8 cellular contexts compared by ENCODE assay signal in genomic region chr6:1388927-1389790, GRCh38. TPM values are rescaled to one million over a fixed set of nuclear protein-coding genes. Genes with fewer than 3 reads are reported as not detected.
DNase-seq lines count a peak whose midpoint lies in the region; FAIRE-seq and TF ChIP-seq lines count a peak whose summit lies in the region.

Gene FOXF2, plus strand, starts transcription at chr6:1389576. Its CDS starts 372 bp downstream, at chr6:1389948.

- TF ChIP-seq RAD21 in H1 (IDR thresholded peaks at IDR 0.05 in 1 of 2, conservative IDR thresholded peaks at IDR 0.05 in 1 of 2; ENCODE audit: low read depth in 2 of 2, low read length in 2 of 2), result no peak

- no peaks in the 10 kb centered on the region for H3K36me3 Mint-ChIP-seq in nephron progenitor cell (ENCODE audit: low read depth)

- no peak within 1 kb of the TSS for H2BK5ac ChIP-seq in H1 (ENCODE audit: low read depth, low read length)

- peaks cover 28% of the 10 kb centered on the region for H3K4me1 ChIP-seq in BLaER1
- peaks cover 0 to 40% (median 17%) of the 10 kb centered on the region in 4 experiments; a peak in 6 of 7 replicates for H3K4me1 ChIP-seq in H1 (replicated peaks in 1 of 4; ENCODE audit: control insufficient read depth in 3 of 4, insufficient read depth in 4 of 4, low read length in 3 of 4)

- POLR2A ChIA-PET in H1 (lab: Charles Lee; ENCODE audit: partially characterized antibody), result interaction anchor here (0.6 to 2.0 kb wide), 2 partner anchors 11 kb away, joined by 3 to 7 read pairs; no protein-coding TSS in a partner anchor

- H3K36me3 ChIP-seq in BLaER1 (no peaks in the 10 kb centered on the region), MG63 (no peaks in the 10 kb centered on the region), H1 (ENCODE audit: control insufficient read depth in 2 of 4, insufficient read depth in 4 of 4, low read length in 3 of 4) (peaks cover 0 to 13% (median 0%) of the 10 kb centered on the region in 4 experiments; a peak in 1 of 8 replicates)

- TF ChIP-seq POLR2A in H1 (IDR thresholded peaks at IDR 0.05; ENCODE audit: control extremely low read depth in 1 of 2, low read depth in 2 of 2, low read length in 2 of 2), result no peak

- H4K20me1 ChIP-seq in BLaER1 (peaks cover 97% of the 10 kb centered on the region), H1 (replicated peaks in 1 of 2; ENCODE audit: control insufficient read depth in 1 of 2, insufficient read depth in 2 of 2, low read length in 2 of 2) (peaks cover 12 to 32% of the 10 kb centered on the region in 2 experiments)

- H3K9me3 Mint-ChIP-seq in nephron progenitor cell, result no peaks in the 10 kb centered on the region

- no peaks in the 10 kb centered on the region for H3K79me1 ChIP-seq in H1 (ENCODE audit: low read depth, low read length)

- H3K27me3 ChIP-seq in BLaER1 (peaks cover 100% of the 10 kb centered on the region), MG63 (no peaks in the 10 kb centered on the region), H1 (replicated peaks in 1 of 4; ENCODE audit: control insufficient read depth in 3 of 4, extremely low read depth in 1 of 4, insufficient read depth in 3 of 4, low read length in 3 of 4) (peaks cover 93 to 100% (median 99%) of the 10 kb centered on the region in 4 experiments)

- H2BK12ac ChIP-seq in H1 (ENCODE audit: low read depth, low read length), result 0 out of 2 replicates have a peak within 1 kb of the TSS, but pooled peaks have one; percentile 27

- peak within 1 kb of the TSS; percentile 81 for H3K4me3 Mint-ChIP-seq in nephron progenitor cell

- H4K91ac ChIP-seq in H1 (replicated peaks; ENCODE audit: insufficient read length, low read length), result no peak within 1 kb of the TSS

- no peak within 1 kb of the TSS for H3K4ac ChIP-seq in H1 (replicated peaks; ENCODE audit: insufficient read length, low read depth, low read length)

- no peak within 1 kb of the TSS for H2BK120ac ChIP-seq in H1 (replicated peaks; ENCODE audit: low read depth, low read length)

- no peak within 1 kb of the TSS for H2AFZ ChIP-seq in H1 (ENCODE audit: low read length)

- H3K23me2 ChIP-seq in H1 (ENCODE audit: low read depth, low read length), result peaks cover 2% of the 10 kb centered on the region; the same call in 1 of the 2 replicates

- no peak within 1 kb of the TSS; the same call in 1 of the 2 replicates for H2AK5ac ChIP-seq in H1 (ENCODE audit: low read depth, low read length)

- H3K4me1 Mint-ChIP-seq in nephron progenitor cell, result peaks cover 53% of the 10 kb centered on the region

- CTCF ChIA-PET in H1 (lab: Charles Lee; ENCODE audit: partially characterized antibody), result interaction anchor here (1.2 to 1.9 kb wide), 4 partner anchors 8 to 34 kb away, joined by 3 to 12 read pairs (median 5); no protein-coding TSS in a partner anchor

- H3K9ac ChIP-seq in BLaER1 (no peak within 1 kb of the TSS), H1 (replicated peaks in 1 of 4; ENCODE audit: extremely low read depth in 1 of 4, low read depth in 3 of 4, low read length in 3 of 4) (peak within 1 kb of the TSS in 1 of 4 experiments; percentile 8; a peak in 1 of 7 replicates)

- WGBS in H1 (ENCODE audit: extremely low coverage in 1 of 2, insufficient coverage in 1 of 2, insufficient read length in 1 of 2, insufficient replicate concordance in 2 of 2, low coverage in 1 of 2, low lambda C conversion rate in 2 of 2, missing lambda C conversion rate in 1 of 2), 2 experiments, result 1% methylated on average over 12 of the region's 84 CpGs; no CpG with 5 or more reads in 1 of the 2 experiments

- H3K4me3 ChIP-seq in BLaER1, result peak within 1 kb of the TSS; percentile 68
- H3K4me3 ChIP-seq in MG63, result peak within 1 kb of the TSS; percentile 60
- H3K4me3 ChIP-seq in H1 (ENCODE audit: extremely low read depth in 1 of 4, insufficient read depth in 2 of 4, low read depth in 3 of 4, low read length in 4 of 4), result peak within 1 kb of the TSS in 3 of 4 experiments; percentile 26 to 52 (median 30); a peak in 6 of 8 replicates

- H3K56ac ChIP-seq in H1 (replicated peaks; ENCODE audit: insufficient read length, low read depth, low read length), result no peak within 1 kb of the TSS

- TF ChIP-seq EP300 in H1 (IDR thresholded peaks at IDR 0.05; ENCODE audit: borderline replicate concordance in 1 of 2, low read depth in 2 of 2, low read length in 2 of 2), result no peak

- H4K5ac ChIP-seq in H1 (ENCODE audit: insufficient read length, low read depth, low read length), result no peak within 1 kb of the TSS

- H2BK15ac ChIP-seq in H1 (ENCODE audit: low read length), result no peak within 1 kb of the TSS

- no peak for FAIRE-seq in H1 (lab: Jason Lieb, UNC)

- H3K4me2 ChIP-seq in BLaER1 (peak within 1 kb of the TSS; percentile 98), H1 (ENCODE audit: insufficient read depth in 1 of 2, low read depth in 2 of 2, low read length in 2 of 2) (peak within 1 kb of the TSS; percentile 41 to 76)

- H2BK20ac ChIP-seq in H1 (ENCODE audit: low read length), result no peak within 1 kb of the TSS

- H3K27ac Mint-ChIP-seq in nephron progenitor cell, result no peak within 1 kb of the TSS

- TF ChIP-seq CTCF in H1 (IDR thresholded peaks at IDR 0.05; ENCODE audit: control extremely low read depth in 1 of 3, insufficient read depth in 1 of 3, low read depth in 1 of 3, low read length in 3 of 3) (no peak), nephron progenitor cell (IDR thresholded peaks at IDR 0.05) (no peak)

- H4K8ac ChIP-seq in H1 (ENCODE audit: extremely low read depth, insufficient read depth, low read length), result no peak within 1 kb of the TSS; the same call in 1 of the 2 replicates

- H3K23ac ChIP-seq in H1 (ENCODE audit: insufficient read length), result no peak within 1 kb of the TSS

- H3K27ac ChIP-seq in BLaER1 (no peak within 1 kb of the TSS), H1 (ENCODE audit: low read depth, low read length) (no peak within 1 kb of the TSS)

- H3K9me3 ChIP-seq in BLaER1, result peaks cover 3% of the 10 kb centered on the region; the same call in 1 of the 2 replicates
- no peaks in the 10 kb centered on the region for H3K9me3 ChIP-seq in MG63
- H3K9me3 ChIP-seq in H1 (ENCODE audit: insufficient read depth in 2 of 2, low read depth in 1 of 2, low read length in 1 of 2), result no peaks in the 10 kb centered on the region

- H3K27me3 Mint-ChIP-seq in nephron progenitor cell (ENCODE audit: low read depth, poor library complexity), result peaks cover 94% of the 10 kb centered on the region

- no peaks in the 10 kb centered on the region for H3K79me2 ChIP-seq in H1 (ENCODE audit: control insufficient read depth in 1 of 2, insufficient read depth in 2 of 2, low read length in 2 of 2)

- DNase-seq in MG63 (peak; percentile 39), H1 (ENCODE audit: low read depth in 1 of 2, low spot score in 2 of 2) (peak in 1 of 2 experiments; percentile 75), nephron progenitor cell (peak; percentile 47), foreskin melanocyte (no peak), NAMALWA (ENCODE audit: low spot score) (no peak), DMS53 (lab: John Stamatoyannopoulos, UW) (no peak)
- DNase-seq in stimulated activated naive CD4-positive, alpha-beta T cell (lab: John Stamatoyannopoulos, UW), result no peak

- H3K18ac ChIP-seq in H1 (ENCODE audit: extremely low read depth, low read length), result no peak within 1 kb of the TSS; the same call in 1 of the 2 replicates

- H3K14ac ChIP-seq in H1 (ENCODE audit: insufficient read length), result no peak within 1 kb of the TSS

TF ChIP-seq in H1, 55 proteins besides CTCF, POLR2A, EP300 and RAD21 (continues in another document):
- TF ChIP-seq SP1 (IDR thresholded peaks at IDR 0.05; ENCODE audit: low read depth, low read length) (0 out of 2 replicates have a peak, but pooled peaks have one; percentile 24), JUN (IDR thresholded peaks at IDR 0.05; ENCODE audit: low read depth, low read length) (no peak), GABPA (IDR thresholded peaks at IDR 0.05; ENCODE audit: borderline replicate concordance, insufficient read depth, low read length) (no peak), E2F6 (IDR thresholded peaks at IDR 0.05) (no peak), KDM5A (IDR thresholded peaks at IDR 0.05; ENCODE audit: low read length) (no peak), SRF (IDR thresholded peaks at IDR 0.05; ENCODE audit: low read depth, low read length) (no peak), SIN3A (conservative IDR thresholded peaks at IDR 0.05 in 1 of 2, IDR thresholded peaks at IDR 0.05 in 1 of 2; ENCODE audit: low read depth in 1 of 2, low read length in 2 of 2) (no peak), BACH1 (IDR thresholded peaks at IDR 0.05; ENCODE audit: low read length) (no peak), SIX5 (IDR thresholded peaks at IDR 0.05; ENCODE audit: low read depth, low read length) (no peak), USF2 (IDR thresholded peaks at IDR 0.05; ENCODE audit: low read length) (no peak), HDAC2 (IDR thresholded peaks at IDR 0.05; ENCODE audit: borderline replicate concordance in 1 of 2, low read depth in 2 of 2, low read length in 2 of 2) (no peak), MAX (IDR thresholded peaks at IDR 0.05) (no peak), POLR2AphosphoS5 (IDR thresholded peaks at IDR 0.05; ENCODE audit: low read depth, low read length) (no peak)

RNA-seq across cellular contexts. Expression of gene FOXF2, which starts in this region (rescaled TPM):
- 2.0 and 4.0 TPM in 2 replicates for total RNA-seq in MG63 (2014; rRNA removed; shearing (Covaris generic); ENCODE audit: low replicate concordance)
- total RNA-seq in H1 (2021; fragmentation: NEBNext Ultra II Directional; extraction: Animal tissue kit (Norgen Biotek cat#: 25700)), result not detected in 2 replicates
- 0.05 TPM in 2 replicates for polyA plus RNA-seq in H1 (2011; rRNA removed)
- 0.08 TPM for polyA plus RNA-seq in H1 (2011; cell fraction: cytosol; rRNA removed)
- not detected for polyA plus RNA-seq in H1 (2011; cell fraction: nucleus; rRNA removed)
- polyA plus RNA-seq in H1 (2012, experiment 1 of 2), result not detected in 4 replicates
- polyA plus RNA-seq in H1 (2012, experiment 2 of 2), result not detected
- polyA plus RNA-seq in H1 (2013, experiment 1 of 2), result 0.06 TPM
- not detected for polyA plus RNA-seq in H1 (2013, experiment 2 of 2)
- not detected in 2 replicates for polyA minus RNA-seq in H1 (2011; rRNA and poly(A)+ RNA removed)
- polyA minus RNA-seq in H1 (2011; cell fraction: cytosol; rRNA and poly(A)+ RNA removed), result 0.81 TPM
- 0.30 TPM for polyA minus RNA-seq in H1 (2011; cell fraction: nucleus; rRNA and poly(A)+ RNA removed)

Comparison
In these comparisons a context has a peak if more than half of its experiments do, and no peak if none do; other contexts are left out.
1. DNase-seq: peak in MG63 (single experiment) and nephron progenitor cell (single experiment); none in foreskin melanocyte (single experiment), stimulated activated naive CD4-positive, alpha-beta T cell (0 of 6), NAMALWA (single experiment) and DMS53 (single experiment).
2. Peak in every context shown above with its lines, with median percentiles within 50 percentile points of each other: H3K4me3 ChIP-seq.